ENCODE assay signal across 32 cellular contexts in the genomic region with DNA sequence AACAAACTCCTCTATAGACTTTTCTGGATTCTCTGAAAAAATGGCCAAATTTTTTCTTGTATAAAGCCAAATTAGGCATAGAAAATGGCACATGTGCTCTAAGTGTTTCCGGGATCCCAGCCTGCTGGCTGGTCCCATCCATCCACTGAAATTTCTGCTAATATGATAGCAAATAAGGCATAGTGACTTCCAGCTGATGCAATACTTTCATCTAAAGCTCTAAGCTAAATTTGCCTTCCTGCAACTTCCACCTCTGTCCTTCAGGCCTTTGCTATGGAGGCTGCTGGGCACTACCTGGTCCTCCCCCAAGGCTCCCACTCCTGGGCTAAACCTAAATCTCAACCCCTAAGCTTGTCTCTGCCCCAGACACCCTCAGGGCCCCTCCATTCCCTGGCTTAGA. TPM values are rescaled to one million over a fixed set of nuclear protein-coding genes. Genes with fewer than 3 reads are reported as not detected.
"Had no signal": no experiment of that assay in that cellular context is flagged by ENCODE, and none has a peak within 500 bp of the region (broad histone marks: within the 10 kb centered on the region; RNA-seq: fewer than 3 reads in every experiment).

No MANE protein-coding gene starts in this region.

- H3K4me2 ChIP-seq: hepatocyte, smooth muscle cell had no signal

- DNase-seq: colonic mucosa; effector CD8-positive, alpha-beta T cell; endodermal cell; foreskin keratinocyte; heart left ventricle; kidney; nucleus accumbens; stimulated activated CD4-positive, alpha-beta T cell treated with anti-CD3 and anti-CD28 coated beads, Interleukin-12 subunit alpha, Interleukin-12 subunit beta, amount 100 ng/mL, for 4 hours; stimulated activated CD4-positive, alpha-beta T cell treated with anti-CD3 and anti-CD28 coated beads, Interleukin-1b, Interleukin-23, amount 100 ng/mL, for 48 hours; stimulated activated CD4-positive, alpha-beta T cell treated with anti-CD3 and anti-CD28 coated beads, Interleukin-4, amount 100 ng/mL, for 1 hour; stimulated activated CD8-positive, alpha-beta memory T cell treated with anti-CD3 and anti-CD28 coated beads, Interleukin-4, amount 100 ng/mL, for 48 hours; stimulated activated naive CD4-positive, alpha-beta T cell; substantia nigra; testis; tibial artery; upper lobe of left lung had no signal

- H3K36me3 Mint-ChIP-seq: memory B cell had no signal

- H2AFZ ChIP-seq: hepatocyte had no signal

- H3K4me3 Mint-ChIP-seq: dendritic cell treated with granulocyte-macrophage colony-stimulating factor and Interleukin-4, amounts not matched to agents 40 ng/mL and 50 ng/mL, for 4 days; endodermal cell; memory B cell; nephron had no signal

- H3K9me3 Mint-ChIP-seq: dendritic cell treated with granulocyte-macrophage colony-stimulating factor and Interleukin-4, amounts not matched to agents 40 ng/mL and 50 ng/mL, for 4 days; endodermal cell; memory B cell; nephron had no signal

- H3K27me3 Mint-ChIP-seq: dendritic cell treated with granulocyte-macrophage colony-stimulating factor and Interleukin-4, amounts not matched to agents 40 ng/mL and 50 ng/mL, for 4 days; memory B cell had no signal

- H3K36me3 ChIP-seq: colonic mucosa, esophagus muscularis mucosa, gastroesophageal sphincter, heart left ventricle, prostate gland, right atrium auricular region, tibial artery, upper lobe of left lung had no signal

- H3K4me1 Mint-ChIP-seq: endodermal cell, memory B cell, nephron had no signal

- H3K9me3 ChIP-seq: colonic mucosa, esophagus muscularis mucosa, gastroesophageal sphincter, heart left ventricle, prostate gland, right atrium auricular region, testis, tibial artery, upper lobe of left lung had no signal

- ATAC-seq: foreskin keratinocyte, gastroesophageal sphincter, heart left ventricle, left lobe of liver, sciatic nerve had no signal

- H3K4me3 ChIP-seq: colonic mucosa, esophagus muscularis mucosa, gastroesophageal sphincter, heart left ventricle, hepatocyte, lung, prostate gland, right atrium auricular region, smooth muscle cell, testis, tibial artery, upper lobe of left lung had no signal

- H3K27ac Mint-ChIP-seq: dendritic cell treated with granulocyte-macrophage colony-stimulating factor and Interleukin-4, amounts not matched to agents 40 ng/mL and 50 ng/mL, for 4 days; endodermal cell; memory B cell; nephron had no signal

- H3K4me1 ChIP-seq: colonic mucosa, esophagus muscularis mucosa, foreskin keratinocyte, gastroesophageal sphincter, heart left ventricle, prostate gland, right atrium auricular region, testis, tibial artery, upper lobe of left lung had no signal

- H3K27ac ChIP-seq: colonic mucosa, esophagus muscularis mucosa, foreskin keratinocyte, gastroesophageal sphincter, heart left ventricle, hepatocyte, prostate gland, right atrium auricular region, testis, tibial artery, upper lobe of left lung had no signal

- H3K27me3 ChIP-seq: colonic mucosa, esophagus muscularis mucosa, foreskin keratinocyte, gastroesophageal sphincter, heart left ventricle, hepatocyte, right atrium auricular region, testis, tibial artery, upper lobe of left lung had no signal

RNA-seq across cellular contexts. Expression of a gene that starts 20.5 kb away (rescaled TPM):
- total RNA-seq: colonic mucosa, endodermal cell, esophagus muscularis mucosa, fibroblast of lung, gastroesophageal sphincter, heart left ventricle, kidney, left lobe of liver, liver, lung, mononuclear cell, osteocyte, right atrium auricular region, sciatic nerve, smooth muscle cell had no signal
- polyA plus RNA-seq: fibroblast of lung, heart left ventricle, hepatocyte, liver, smooth muscle cell had no signal
